Comparison of ENCODE assay signal across 2 cellular contexts in the genomic region with DNA sequence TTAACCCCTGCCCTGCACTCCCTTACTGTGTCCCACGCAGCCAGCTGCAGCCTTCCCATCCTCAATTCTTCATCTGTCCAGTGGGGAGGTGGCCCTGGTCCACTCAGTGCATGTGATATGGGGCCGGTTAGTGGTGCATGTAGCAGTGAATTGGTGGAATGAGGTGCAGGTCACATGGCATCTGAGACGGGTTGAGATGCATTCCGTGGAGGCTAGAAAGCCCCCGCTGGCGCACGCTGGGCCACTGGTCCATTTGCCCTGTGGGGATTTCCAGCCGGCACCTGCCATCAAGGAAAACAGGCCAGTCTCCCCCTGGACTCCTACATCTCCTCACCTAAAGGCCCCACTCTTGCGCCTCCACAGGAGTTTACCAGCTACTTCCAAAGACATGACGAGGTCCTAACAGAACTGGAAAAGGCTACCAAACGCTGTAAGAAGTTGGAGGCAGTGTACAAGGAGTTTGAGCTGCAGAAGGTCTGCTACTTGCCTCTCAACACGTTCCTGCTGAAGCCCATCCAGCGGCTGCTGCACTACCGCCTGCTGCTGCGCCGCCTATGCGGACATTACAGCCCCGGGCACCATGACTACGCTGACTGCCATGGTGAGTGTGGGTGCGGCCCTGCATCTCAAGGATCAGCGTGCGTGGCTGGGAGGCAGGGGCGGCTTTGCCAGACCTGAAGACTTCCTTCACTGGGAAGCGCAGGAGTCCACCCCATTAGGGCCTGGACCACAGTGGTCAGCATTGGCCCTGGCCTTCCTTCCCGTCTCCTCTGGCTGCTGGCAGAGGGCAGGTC.
TF ChIP-seq lines count a peak whose summit lies in the region.

No MANE protein-coding gene starts in this region.

TF ChIP-seq in HepG2, 621 proteins besides CTCF, POLR2A, EP300 and RAD21:
- TF ChIP-seq HES4 (CRISPR knock-in tag; IDR thresholded peaks at IDR 0.05; ENCODE audit: borderline replicate concordance) (0 out of 2 replicates have a peak, but pooled peaks have one; percentile 29), ZNF256 (CRISPR knock-in tag; conservative IDR thresholded peaks at IDR 0.05) (no peak), ZNF687 (CRISPR knock-in tag; IDR thresholded peaks at IDR 0.05) (peak; percentile 34; the same call in 1 of the 2 replicates), SP5 (CRISPR knock-in tag; IDR thresholded peaks at IDR 0.05; ENCODE audit: borderline replicate concordance, low read depth) (no peak)

TF ChIP-seq in WTC11, 78 proteins besides CTCF, POLR2A, EP300 and RAD21:
- no peak for TF ChIP-seq ZNF138 (CRISPR knock-in tag; conservative IDR thresholded peaks at IDR 0.05)
- no peak for TF ChIP-seq MLX (CRISPR knock-in tag; IDR thresholded peaks at IDR 0.05)
- TF ChIP-seq SP1 (CRISPR knock-in tag; conservative IDR thresholded peaks at IDR 0.05) = no peak
- TF ChIP-seq TP53 (CRISPR knock-in tag; IDR thresholded peaks at IDR 0.05) = no peak
- TF ChIP-seq, protein P1, sequence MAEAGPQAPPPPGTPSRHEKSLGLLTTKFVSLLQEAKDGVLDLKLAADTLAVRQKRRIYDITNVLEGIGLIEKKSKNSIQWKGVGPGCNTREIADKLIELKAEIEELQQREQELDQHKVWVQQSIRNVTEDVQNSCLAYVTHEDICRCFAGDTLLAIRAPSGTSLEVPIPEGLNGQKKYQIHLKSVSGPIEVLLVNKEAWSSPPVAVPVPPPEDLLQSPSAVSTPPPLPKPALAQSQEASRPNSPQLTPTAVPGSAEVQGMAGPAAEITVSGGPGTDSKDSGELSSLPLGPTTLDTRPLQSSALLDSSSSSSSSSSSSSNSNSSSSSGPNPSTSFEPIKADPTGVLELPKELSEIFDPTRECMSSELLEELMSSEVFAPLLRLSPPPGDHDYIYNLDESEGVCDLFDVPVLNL (CRISPR knock-in tag; IDR thresholded peaks at IDR 0.05; ENCODE audit: borderline replicate concordance, low read depth) = no peak
- TF ChIP-seq NR1H2 (CRISPR knock-in tag; IDR thresholded peaks at IDR 0.05) = no peak
- TF ChIP-seq NFYB (CRISPR knock-in tag; conservative IDR thresholded peaks at IDR 0.05; ENCODE audit: low read depth) = no peak
- no peak for TF ChIP-seq ZNF219 (CRISPR knock-in tag; IDR thresholded peaks at IDR 0.05; ENCODE audit: borderline replicate concordance)
- TF ChIP-seq NR3C1 (CRISPR knock-in tag; conservative IDR thresholded peaks at IDR 0.05; ENCODE audit: low read depth) = no peak
- TF ChIP-seq ZNF423 (CRISPR knock-in tag; IDR thresholded peaks at IDR 0.05) = no peak
- no peak for TF ChIP-seq ZNF671 (CRISPR knock-in tag; IDR thresholded peaks at IDR 0.05)
- no peak for TF ChIP-seq TEAD1 (CRISPR knock-in tag; IDR thresholded peaks at IDR 0.05)
- no peak for TF ChIP-seq GTF2I (CRISPR knock-in tag; conservative IDR thresholded peaks at IDR 0.05)
- no peak for TF ChIP-seq RORB (CRISPR knock-in tag; IDR thresholded peaks at IDR 0.05)
- TF ChIP-seq EMX1 (CRISPR knock-in tag; IDR thresholded peaks at IDR 0.05) = no peak
- TF ChIP-seq MXD4 (CRISPR knock-in tag; IDR thresholded peaks at IDR 0.05; ENCODE audit: borderline replicate concordance) = no peak
- TF ChIP-seq SMAD3 (CRISPR knock-in tag; IDR thresholded peaks at IDR 0.05; ENCODE audit: borderline replicate concordance) = no peak
- no peak for TF ChIP-seq TEAD4 (CRISPR knock-in tag; IDR thresholded peaks at IDR 0.05)
